ENCODE assay signal across 20 cellular contexts in the genomic region with DNA sequence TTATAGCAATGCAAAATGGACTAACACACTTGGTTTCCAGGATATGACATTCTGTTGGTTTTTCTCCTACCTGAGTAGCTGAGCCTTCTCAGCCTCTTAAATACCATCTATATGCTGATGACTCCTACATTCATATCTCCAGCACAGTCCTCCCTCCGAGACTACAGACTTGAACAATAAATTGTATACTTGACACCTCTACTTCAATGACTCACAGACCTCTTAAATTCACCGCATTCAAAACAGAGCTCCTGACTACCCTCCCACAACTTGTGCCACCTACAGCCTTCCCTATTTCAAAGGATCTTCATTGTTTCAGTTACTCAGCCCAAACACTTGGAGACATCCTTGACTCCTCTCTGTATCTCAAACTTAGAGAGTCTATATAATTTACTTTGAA.
"Had no signal": no experiment of that assay in that cellular context is flagged by ENCODE, and none has a peak within 500 bp of the region (broad histone marks: within the 10 kb centered on the region; RNA-seq: fewer than 3 reads in every experiment).

No MANE protein-coding gene starts in this region.

- H3K27me3 ChIP-seq: brain microvascular endothelial cell, cardiac muscle cell had no signal

- H3K36me3 Mint-ChIP-seq: activated CD4-positive, alpha-beta memory T cell treated with anti-CD3 and anti-CD28 coated beads for 36 hours had no signal

- DNase-seq: activated CD4-positive, alpha-beta memory T cell treated with anti-CD3 and anti-CD28 coated beads for 36 hours; activated CD4-positive, alpha-beta T cell treated with anti-CD3 and anti-CD28 coated beads, Interleukin-2, amount 10 ng/mL, durations not matched to agents 7 days and 5 days; activated gamma-delta T cell; activated naive CD4-positive, alpha-beta T cell treated with anti-CD3 and anti-CD28 coated beads for 36 hours; activated T-cell treated with anti-CD3 and anti-CD28 coated beads for 4 hours; brain microvascular endothelial cell; Karpas-422; MM.1S; NCI-H1105; NCI-H1436; NCI-H1694 treated with DMSO at 0.1 percent for 48 hours; NCI-H2029 treated with DMSO at 0.1 percent for 48 hours; NCI-H446; NCI-H524; PC-3; SHP77 treated with DMSO at 0.1 percent for 48 hours had no signal

- ATAC-seq: activated CD4-positive, CD25-positive, alpha-beta regulatory T cell treated with anti-CD3 and anti-CD28 coated beads, Interleukin-2, amount 50 U/mL, for 24 hours; PC-3 had no signal

- H3K27me3 Mint-ChIP-seq: activated CD4-positive, alpha-beta memory T cell treated with anti-CD3 and anti-CD28 coated beads for 36 hours; activated CD4-positive, alpha-beta T cell treated with anti-CD3 and anti-CD28 coated beads, Interleukin-2, amount 10 ng/mL, durations not matched to agents 7 days and 5 days; activated naive CD8-positive, alpha-beta T cell had no signal

- H3K4me3 ChIP-seq: cardiac muscle cell had no signal

- H3K27ac ChIP-seq: brain microvascular endothelial cell, cardiac muscle cell had no signal

- H3K9me3 Mint-ChIP-seq: activated CD4-positive, alpha-beta memory T cell treated with anti-CD3 and anti-CD28 coated beads for 36 hours; activated naive CD4-positive, alpha-beta T cell treated with anti-CD3 and anti-CD28 coated beads for 36 hours had no signal

- H3K27ac Mint-ChIP-seq: activated CD4-positive, alpha-beta memory T cell treated with anti-CD3 and anti-CD28 coated beads for 36 hours; activated CD4-positive, alpha-beta T cell treated with anti-CD3 and anti-CD28 coated beads, Interleukin-2, amount 10 ng/mL, durations not matched to agents 7 days and 5 days; activated naive CD4-positive, alpha-beta T cell treated with anti-CD3 and anti-CD28 coated beads for 36 hours; activated naive CD8-positive, alpha-beta T cell; T-helper 1 cell treated with Interleukin-12 subunit alpha and Interleukin-12 subunit beta and Interleukin-4 antibody, amounts not matched to agents 30 μg/mL and 1 μg/mL, for 36 hours had no signal

- H3K4me1 Mint-ChIP-seq: activated CD4-positive, alpha-beta T cell treated with anti-CD3 and anti-CD28 coated beads, Interleukin-2, amount 10 ng/mL, durations not matched to agents 7 days and 5 days had no signal

- H3K4me3 Mint-ChIP-seq: activated CD4-positive, alpha-beta memory T cell treated with anti-CD3 and anti-CD28 coated beads for 36 hours; activated CD4-positive, alpha-beta T cell treated with anti-CD3 and anti-CD28 coated beads, Interleukin-2, amount 10 ng/mL, durations not matched to agents 7 days and 5 days; activated naive CD4-positive, alpha-beta T cell treated with anti-CD3 and anti-CD28 coated beads for 36 hours; activated naive CD8-positive, alpha-beta T cell; T-helper 1 cell treated with Interleukin-12 subunit alpha and Interleukin-12 subunit beta and Interleukin-4 antibody, amounts not matched to agents 30 μg/mL and 1 μg/mL, for 36 hours had no signal

- H3K36me3 ChIP-seq: brain microvascular endothelial cell, cardiac muscle cell had no signal
